Comparison of ENCODE assay signal across 8 cellular contexts in genomic region chr2:54629914-54630609, GRCh38.
A peak's percentile ranks its signal among the peaks of the same experiment; 100 is the strongest.
DNase-seq lines count a peak whose midpoint lies in the region; ATAC-seq, FAIRE-seq and TF ChIP-seq lines count a peak whose summit lies in the region.

No MANE protein-coding gene starts in this region.

- peak overlapping the region; percentile 62; the same call in 1 of the 2 replicates for H3K9ac ChIP-seq in KMS-11

- H4K20me1 ChIP-seq in KMS-11 (ENCODE audit: insufficient read depth), result no peaks in the 10 kb centered on the region

- no peak overlapping the region for H2AFZ ChIP-seq in KMS-11 (ENCODE audit: low read depth)

- TF ChIP-seq CTCF in KMS-11 (conservative IDR thresholded peaks at IDR 0.05; ENCODE audit: low read depth, low read length), result no peak
- TF ChIP-seq CTCF in nephron progenitor cell (IDR thresholded peaks at IDR 0.05), result no peak
- no peak for TF ChIP-seq CTCF in D721Med (IDR thresholded peaks at IDR 0.05; ENCODE audit: insufficient read depth, missing control alignments)

- H3K79me2 ChIP-seq in KMS-11 (ENCODE audit: insufficient read depth, low read depth), result peaks cover 49% of the 10 kb centered on the region; the same call in 1 of the 2 replicates

- H3K4me1 ChIP-seq in KMS-11 (ENCODE audit: low read depth, poor library complexity, severe bottlenecking), result peaks cover 64% of the 10 kb centered on the region

- H3K27ac ChIP-seq in KMS-11, result peak overlapping the region; percentile 93

- no peaks in the 10 kb centered on the region for H3K27me3 Mint-ChIP-seq in nephron progenitor cell (ENCODE audit: low read depth, poor library complexity)

- peak overlapping the region; percentile 33; the same call in 1 of the 2 replicates for H3K4me2 ChIP-seq in KMS-11

- H3K4me1 Mint-ChIP-seq in nephron progenitor cell, result peaks cover 16% of the 10 kb centered on the region

- no peaks in the 10 kb centered on the region for H3K27me3 ChIP-seq in KMS-11 (ENCODE audit: insufficient read depth, low read depth)

- no peak for FAIRE-seq in D721Med (lab: Jason Lieb, UNC)

- H3K36me3 ChIP-seq in KMS-11 (ENCODE audit: insufficient read depth), result peaks cover 31% of the 10 kb centered on the region; the same call in 1 of the 2 replicates

- no peak for ATAC-seq in GM19023 (IDR thresholded peaks at IDR 0.05; ENCODE audit: unreplicated experiment)

- no peak overlapping the region for H3K4me3 ChIP-seq in KMS-11 (IDR thresholded peaks at IDR 0.05; ENCODE audit: insufficient read depth, low read depth, low read length)

- DNase-seq in CD1c-positive myeloid dendritic cell (ENCODE audit: extremely low spot score) (peak; percentile 16), dermis microvascular lymphatic vessel endothelial cell (ENCODE audit: low read depth in 2 of 2) (peak; percentile 75 to 82), mucosa of gallbladder (ENCODE audit: low spot score) (peak; percentile 70), nephron progenitor cell (no peak), D721Med (ENCODE audit: insufficient read length, low spot score) (no peak), SIG-M5 treated with dmso at 0.1 percent for 504 hours (lab: John Stamatoyannopoulos, UW; ENCODE audit: unreplicated experiment) (no peak)

- H3K27ac Mint-ChIP-seq in nephron progenitor cell, result no peak overlapping the region

- peaks cover 73% of the 10 kb centered on the region for H3K36me3 Mint-ChIP-seq in nephron progenitor cell (ENCODE audit: low read depth)

- no peak overlapping the region for H3K4me3 Mint-ChIP-seq in nephron progenitor cell

- no peaks in the 10 kb centered on the region for H3K9me3 Mint-ChIP-seq in nephron progenitor cell

Comparison
In these comparisons a context has a peak if more than half of its experiments do, and no peak if none do; other contexts are left out.
1. DNase-seq: peak in CD1c-positive myeloid dendritic cell (single experiment), dermis microvascular lymphatic vessel endothelial cell (2 of 2) and mucosa of gallbladder (single experiment); none in nephron progenitor cell (single experiment), D721Med (single experiment) and SIG-M5 treated with dmso at 0.1 percent for 504 hours (single experiment).